ENCODE assay signal across 13 cellular contexts in genomic region chr2:213751446-213751845, GRCh38.
DNase-seq lines count a peak whose midpoint lies in the region; ATAC-seq and TF ChIP-seq lines count a peak whose summit lies in the region.
"Had no signal": no experiment of that assay in that cellular context is flagged by ENCODE, and none has a peak within 500 bp of the region (broad histone marks: within the 10 kb centered on the region; RNA-seq: fewer than 3 reads in every experiment).

No MANE protein-coding gene starts in this region.

- no peak for TF ChIP-seq POLR2A in Peyer's patch (IDR thresholded peaks at IDR 0.05)

- peak; percentile 83 for DNase-seq in GM12864 (ENCODE audit: low read depth)
- no peak for DNase-seq in Peyer's patch
- no peak for DNase-seq in HAP-1 (ENCODE audit: low spot score in 2 of 2)
- no peak for DNase-seq in NCI-H748 (lab: John Stamatoyannopoulos, UW; ENCODE audit: unreplicated experiment)
- DNase-seq in T-helper 1 cell, result no peak
- DNase-seq: activated CD8-positive, alpha-beta memory T cell treated with anti-CD3 and anti-CD28 coated beads for 24 hours; adrenal gland; MV-4-11; T-helper 9 cell; thyroid gland had no signal

- in situ Hi-C loops in HAP-1 (cut with MboI; ENCODE audit: low sequenced_read_pairs), result no loop called here

- no peaks in the 10 kb centered on the region for H3K4me1 ChIP-seq in Peyer's patch
- H3K4me1 ChIP-seq in HAP-1, result peaks cover 2% of the 10 kb centered on the region
- H3K4me1 ChIP-seq: adrenal gland, thyroid gland had no signal

- peak; percentile 90 for ATAC-seq in GM19397 (IDR thresholded peaks at IDR 0.05; ENCODE audit: unreplicated experiment)
- ATAC-seq in HG02759 (IDR thresholded peaks at IDR 0.05; ENCODE audit: unreplicated experiment), result peak; percentile 91
- peak; percentile 89 for ATAC-seq in HG03469 (IDR thresholded peaks at IDR 0.05; ENCODE audit: unreplicated experiment)

- H3K36me3 ChIP-seq in Peyer's patch (no peaks in the 10 kb centered on the region), HAP-1 (replicated peaks) (no peaks in the 10 kb centered on the region)
- H3K36me3 ChIP-seq: adrenal gland, thyroid gland had no signal

- H3K27me3 ChIP-seq in Peyer's patch (no peaks in the 10 kb centered on the region), HAP-1 (ENCODE audit: low read depth) (no peaks in the 10 kb centered on the region)
- H3K27me3 ChIP-seq: adrenal gland, thyroid gland had no signal

- H3K9me3 ChIP-seq in Peyer's patch (no peaks in the 10 kb centered on the region), HAP-1 (no peaks in the 10 kb centered on the region)
- H3K9me3 ChIP-seq: adrenal gland, thyroid gland had no signal

- H3K27ac ChIP-seq in Peyer's patch, result no peak overlapping the region
- H3K27ac ChIP-seq: adrenal gland, thyroid gland had no signal

- H3K4me3 ChIP-seq in GM12864 (ENCODE audit: low read depth, low read length) (peak overlapping the region; percentile 16; the same call in 1 of the 2 replicates), Peyer's patch (no peak overlapping the region), HAP-1 (no peak overlapping the region)
- H3K4me3 ChIP-seq: adrenal gland, thyroid gland had no signal

- TF ChIP-seq CTCF in GM12864 (IDR thresholded peaks at IDR 0.05; ENCODE audit: low read depth, low read length, missing control alignments) (no peak), Peyer's patch (IDR thresholded peaks at IDR 0.05) (no peak)
